ENCODE assay signal across 8 cellular contexts in the genomic region with DNA sequence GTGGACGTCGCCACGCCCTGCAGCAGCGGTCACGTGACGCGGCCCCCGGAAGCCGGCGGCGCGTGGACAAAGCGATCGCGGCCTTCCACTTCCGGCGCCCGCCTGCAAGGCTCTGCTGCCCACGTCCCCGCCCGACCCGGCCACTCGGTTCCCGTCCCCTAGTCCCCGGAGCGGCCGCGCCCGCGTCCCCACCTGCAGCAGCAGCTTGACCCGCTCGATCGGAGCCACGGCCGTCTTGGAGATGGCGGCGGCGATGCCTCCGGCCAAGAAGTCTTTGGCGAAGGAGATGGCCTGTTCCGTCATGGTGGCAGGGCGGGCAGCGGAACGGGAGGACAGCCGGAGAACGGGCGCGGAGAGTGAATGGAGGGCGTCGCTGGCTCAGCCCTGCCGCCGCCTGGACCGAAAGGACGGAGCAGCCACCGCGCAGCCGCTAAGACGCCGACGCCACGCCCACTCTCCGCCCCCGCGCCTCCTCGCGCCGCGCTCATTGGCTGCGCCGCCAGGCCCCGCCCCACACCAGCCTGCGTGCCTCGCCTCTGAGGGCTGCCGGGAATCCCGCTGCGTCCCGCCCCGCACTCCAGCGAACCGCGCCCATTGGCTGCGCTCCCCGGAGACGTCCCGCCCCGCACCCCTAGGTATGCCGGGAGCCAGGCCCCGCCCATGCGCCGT. TPM values are rescaled to one million over a fixed set of nuclear protein-coding genes. Genes with fewer than 3 reads are reported as not detected.
DNase-seq lines count a peak whose midpoint lies in the region; ATAC-seq and TF ChIP-seq lines count a peak whose summit lies in the region.

SLC25A6 (minus strand) TSS at position 407 of the 669 bp plus-strand sequence; CDS start at position 303, 104 bp downstream.

- intact Hi-C loops in Right ventricle myocardium inferior (cut with DNase I) (loop anchor here (1.0 to 5.0 kb wide), 5 partner anchors 59 to 1310 kb away; partner anchors contain the start of gene AKAP17A), posterior vena cava (cut with DNase I) (loop anchor here in 1 of 2 donors (5.0 kb wide), 1 partner anchor 60 kb away; the partner anchor contains the start of gene ASMTL)

- WGBS in urinary bladder, result under 1% methylated on average over 90 of the region's 90 CpGs

- H3K27me3 Mint-ChIP-seq in activated naive CD4-positive, alpha-beta T cell treated with anti-CD3 and anti-CD28 coated beads, Interleukin-2, amount 10 ng/mL, durations not matched to agents 7 days and 5 days, result no peaks in the 10 kb centered on the region

- POLR2A ChIA-PET in HEK293 (lab: Yijun Ruan, JAX), result no interaction called here

- CTCF ChIA-PET in HEK293 (lab: Yijun Ruan, JAX), result no interaction called here
- CTCF ChIA-PET in activated naive CD4-positive, alpha-beta T cell treated with anti-CD3 and anti-CD28 coated beads, Interleukin-2, amount 10 ng/mL, durations not matched to agents 7 days and 5 days (lab: Charles Lee), result no interaction called here

- H3K4me3 Mint-ChIP-seq in activated naive CD4-positive, alpha-beta T cell treated with anti-CD3 and anti-CD28 coated beads, Interleukin-2, amount 10 ng/mL, durations not matched to agents 7 days and 5 days, result peak within 1 kb of the TSS; percentile 90

- peaks cover 52% of the 10 kb centered on the region for H3K36me3 Mint-ChIP-seq in activated naive CD4-positive, alpha-beta T cell treated with anti-CD3 and anti-CD28 coated beads, Interleukin-2, amount 10 ng/mL, durations not matched to agents 7 days and 5 days

- peak within 1 kb of the TSS; percentile 100 for H3K9ac ChIP-seq in NT2/D1 (ENCODE audit: insufficient read length, low read depth)

- H3K27ac ChIP-seq in HEK293 (ENCODE audit: extremely low read depth, low read depth, low read length) (peak within 1 kb of the TSS; percentile 99), urinary bladder (ENCODE audit: low read depth) (peak within 1 kb of the TSS; percentile 97)

- H3K27ac Mint-ChIP-seq in activated naive CD4-positive, alpha-beta T cell treated with anti-CD3 and anti-CD28 coated beads, Interleukin-2, amount 10 ng/mL, durations not matched to agents 7 days and 5 days, result peak within 1 kb of the TSS; percentile 97

- no peaks in the 10 kb centered on the region for H3K9me3 Mint-ChIP-seq in activated naive CD4-positive, alpha-beta T cell treated with anti-CD3 and anti-CD28 coated beads, Interleukin-2, amount 10 ng/mL, durations not matched to agents 7 days and 5 days

- peak; percentile 93 for DNase-seq in GM04504 (ENCODE audit: low read depth)
- peak; percentile 98 for DNase-seq in NT2/D1 (ENCODE audit: low read depth, low spot score)
- DNase-seq in activated naive CD4-positive, alpha-beta T cell treated with anti-CD3 and anti-CD28 coated beads, Interleukin-2, amount 10 ng/mL, durations not matched to agents 7 days and 5 days, result peak; percentile 99
- peak; percentile 99 for DNase-seq in Right ventricle myocardium inferior (ENCODE audit: missing footprints)
- DNase-seq in posterior vena cava (ENCODE audit: low spot score), result peak; percentile 100
- DNase-seq in SIG-M5 (lab: John Stamatoyannopoulos, UW), result no peak

- H3K4me1 Mint-ChIP-seq in activated naive CD4-positive, alpha-beta T cell treated with anti-CD3 and anti-CD28 coated beads, Interleukin-2, amount 10 ng/mL, durations not matched to agents 7 days and 5 days, result peaks cover 62% of the 10 kb centered on the region

- ATAC-seq in Right ventricle myocardium inferior, result peak; percentile 96

- H3K4me3 ChIP-seq in HEK293 (ENCODE audit: low read depth, low read length) (peak within 1 kb of the TSS; percentile 100), NT2/D1 (ENCODE audit: insufficient read length, low read depth) (peak within 1 kb of the TSS; percentile 96), urinary bladder (ENCODE audit: low read depth, low read length) (peak within 1 kb of the TSS; percentile 86)

- H3K36me3 ChIP-seq in HEK293 (ENCODE audit: control insufficient read depth in 2 of 2, insufficient read depth in 1 of 2, low read length in 2 of 2), result peaks cover 47 to 70% of the 10 kb centered on the region in 2 experiments
- peaks cover 80% of the 10 kb centered on the region for H3K36me3 ChIP-seq in NT2/D1 (ENCODE audit: insufficient read depth, insufficient read length, low read length)
- peaks cover 5% of the 10 kb centered on the region for H3K36me3 ChIP-seq in urinary bladder (ENCODE audit: insufficient read depth)

- peak; percentile 56; the same call in 1 of the 2 replicates for TF ChIP-seq CTCF in HEK293 (tag by site-specific recombination; IDR thresholded peaks at IDR 0.05)

- H3K4me1 ChIP-seq in HEK293 (ENCODE audit: control insufficient read depth, insufficient read depth, low read length), result peaks cover 3% of the 10 kb centered on the region
- peaks cover 32% of the 10 kb centered on the region for H3K4me1 ChIP-seq in NT2/D1 (ENCODE audit: insufficient read depth, insufficient read length)
- no peaks in the 10 kb centered on the region for H3K4me1 ChIP-seq in urinary bladder (ENCODE audit: insufficient read depth)

- no peaks in the 10 kb centered on the region for H3K27me3 ChIP-seq in NT2/D1 (ENCODE audit: insufficient read depth, insufficient read length)

- H3K9me3 ChIP-seq in HEK293 (ENCODE audit: control insufficient read depth, insufficient read depth, low read depth, low read length) (no peaks in the 10 kb centered on the region), NT2/D1 (ENCODE audit: insufficient read depth, low read length) (no peaks in the 10 kb centered on the region)

TF ChIP-seq in HEK293, 187 proteins besides CTCF, POLR2A, EP300 and RAD21 (continues in another document):
- TF ChIP-seq ZNF292 (tag by site-specific recombination; IDR thresholded peaks at IDR 0.05; ENCODE audit: borderline replicate concordance, low read depth) (no peak), MYNN (tag by site-specific recombination; IDR thresholded peaks at IDR 0.05; ENCODE audit: borderline replicate concordance) (0 out of 2 replicates have a peak, but pooled peaks have one; percentile 57), ZNF645 (tag by site-specific recombination; IDR thresholded peaks at IDR 0.05) (0 out of 2 replicates have a peak, but pooled peaks have one; percentile 65), TCF7L2 (IDR thresholded peaks at IDR 0.05; ENCODE audit: borderline replicate concordance, low read depth, low read length) (no peak), ZBTB17 (tag by site-specific recombination; IDR thresholded peaks at IDR 0.05) (peak; percentile 20), YY2 (tag by site-specific recombination; IDR thresholded peaks at IDR 0.05) (peak; percentile 44; the same call in 1 of the 2 replicates), ZBTB8A (tag by site-specific recombination; IDR thresholded peaks at IDR 0.05) (peak; percentile 97), ZNF488 (tag by site-specific recombination; IDR thresholded peaks at IDR 0.05) (no peak), ZBTB26 (tag by site-specific recombination; optimal IDR thresholded peaks at IDR 0.05) (peak; percentile 57), KLF1 (tag by site-specific recombination; IDR thresholded peaks at IDR 0.05) (peak; percentile 55; the same call in 1 of the 2 replicates), ZNF239 (tag by site-specific recombination; IDR thresholded peaks at IDR 0.05) (0 out of 2 replicates have a peak, but pooled peaks have one; percentile 65), ZNF692 (tag by site-specific recombination; IDR thresholded peaks at IDR 0.05) (peak; percentile 57; the same call in 1 of the 2 replicates)
- TF ChIP-seq, protein P1, sequence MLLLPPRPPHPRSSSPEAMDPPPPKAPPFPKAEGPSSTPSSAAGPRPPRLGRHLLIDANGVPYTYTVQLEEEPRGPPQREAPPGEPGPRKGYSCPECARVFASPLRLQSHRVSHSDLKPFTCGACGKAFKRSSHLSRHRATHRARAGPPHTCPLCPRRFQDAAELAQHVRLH (tag by site-specific recombination; IDR thresholded peaks at IDR 0.05), result peak; percentile 54; the same call in 1 of the 2 replicates

RNA-seq across cellular contexts. Expression of gene SLC25A6, which starts in this region (rescaled TPM):
- total RNA-seq in Right ventricle myocardium inferior, result 145 TPM
- 100 to 1,000 TPM; 204 to 218 TPM for total RNA-seq in posterior vena cava
- total RNA-seq in urinary bladder, result 125 TPM
- 587 TPM for polyA plus RNA-seq in urinary bladder
